ENCODE assay signal across 23 cellular contexts in the genomic region with DNA sequence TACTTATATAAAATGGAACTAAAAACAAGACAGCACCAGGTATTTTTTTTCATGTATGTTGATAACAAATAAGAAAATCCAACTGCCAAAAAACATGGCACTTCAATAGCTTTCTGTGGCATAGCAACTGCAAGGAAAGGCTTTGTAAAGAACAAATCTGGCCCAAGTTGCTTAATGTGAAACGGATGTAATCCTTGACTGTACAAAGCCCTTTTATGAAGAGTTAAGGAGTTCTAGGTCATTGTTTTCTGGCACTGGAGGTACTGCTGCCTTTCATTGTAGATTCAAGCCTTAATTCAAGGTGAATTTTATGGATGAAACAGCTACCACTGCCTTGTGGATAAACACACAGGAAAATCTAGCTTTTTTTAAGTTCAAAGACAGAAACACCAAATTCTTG.
DNase-seq lines count a peak whose midpoint lies in the region; ATAC-seq, FAIRE-seq and TF ChIP-seq lines count a peak whose summit lies in the region.
"Had no signal": no experiment of that assay in that cellular context is flagged by ENCODE, and none has a peak within 500 bp of the region (broad histone marks: within the 10 kb centered on the region; RNA-seq: fewer than 3 reads in every experiment).

No MANE protein-coding gene starts in this region.

- H3K36me3 ChIP-seq in GM12878 (ENCODE audit: control insufficient read depth in 2 of 2, insufficient read depth in 2 of 2, low read length in 1 of 2) (peaks cover 0 to 6% of the 10 kb centered on the region in 2 experiments; a peak in 2 of 4 replicates), left lung (peaks cover 0 to 13% of the 10 kb centered on the region in 2 donors), prostate gland (no peaks in the 10 kb centered on the region)

- H3K4me2 ChIP-seq in GM12878 (ENCODE audit: control insufficient read depth, insufficient read depth), result no peak overlapping the region
- H3K4me2 ChIP-seq: BLaER1 treated with 17β-estradiol and CSF1 and Interleukin-3, amounts not matched to agents 10 nM and 100 nM; smooth muscle cell had no signal

- 91% methylated on average over 1 of the region's 1 CpG for WGBS in GM12878 (ENCODE audit: insufficient coverage, insufficient replicate concordance, low lambda C conversion rate, missing lambda C conversion rate)
- WGBS in prostate gland, result 79% methylated on average over 1 of the region's 1 CpG

- SMC1A ChIA-PET in GM12878 (lab: Charles Lee; ENCODE audit: uncharacterized antibody, unreplicated experiment), result interaction anchor here (0.6 to 1.8 kb wide), 6 partner anchors 8 to 258 kb away, joined by 3 to 12 read pairs (median 5); no protein-coding TSS in a partner anchor

- no peak for ATAC-seq in GM12878
- peak; percentile 37 for ATAC-seq in left lung
- ATAC-seq: activated CD4-positive, alpha-beta T cell treated with anti-CD3 and anti-CD28 coated beads for 36 hours; HepG2; Panc1 had no signal

- DNase-seq in COLO829 (ENCODE audit: low spot score) (peak; percentile 5), NCI-H2029 treated with DMSO at 0.1 percent for 48 hours (lab: John Stamatoyannopoulos, UW) (peak; percentile 6), GM12878 (ENCODE audit: low read depth, low spot score) (no peak), left lung (no peak), C1 segment of cervical spinal cord (lab: John Stamatoyannopoulos, UW) (no peak), prostate gland (ENCODE audit: low spot score) (no peak)
- DNase-seq in stimulated activated CD4-positive, alpha-beta T cell treated with anti-CD3 and anti-CD28 coated beads, Interleukin-12 subunit alpha, Interleukin-12 subunit beta, amount 100 ng/mL, for 4 hours, result no peak
- no peak for DNase-seq in activated CD4-positive, alpha-beta T cell treated with anti-CD3 and anti-CD28 coated beads for 1 hour
- DNase-seq: activated CD4-positive, alpha-beta T cell treated with anti-CD3 and anti-CD28 coated beads for 36 hours; activated CD8-positive, alpha-beta memory T cell treated with anti-CD3 and anti-CD28 coated beads for 24 hours; activated T-cell treated with anti-CD3 and anti-CD28 coated beads, Interleukin-2, amount 50 U/mL, for 1 hour; cortex of kidney; DND-41; NCI-H1930; stimulated activated CD4-positive, alpha-beta T cell treated with anti-CD3 and anti-CD28 coated beads, Interleukin-2, amount 100 ng/mL, for 48 hours; stimulated activated naive CD4-positive, alpha-beta T cell; testis had no signal

- no peak overlapping the region for H3K9ac ChIP-seq in GM12878 (ENCODE audit: control insufficient read depth, insufficient read depth, low read length)
- H3K9ac ChIP-seq: BLaER1 treated with 17β-estradiol and CSF1 and Interleukin-3, amounts not matched to agents 10 nM and 100 nM had no signal

- RAD21 ChIA-PET in GM12878 (lab: Charles Lee; ENCODE audit: unreplicated experiment), result no interaction called here

- no peaks in the 10 kb centered on the region for H4K20me1 ChIP-seq in GM12878 (ENCODE audit: control insufficient read depth, insufficient read depth)

- no peak for TF ChIP-seq POLR2A in GM12878 (IDR thresholded peaks at IDR 0.05; ENCODE audit: low read depth, low read length)
- no peak for TF ChIP-seq POLR2A in prostate gland (IDR thresholded peaks at IDR 0.05)

- no peaks in the 10 kb centered on the region for H3K79me2 ChIP-seq in GM12878 (ENCODE audit: control insufficient read depth, insufficient read depth, low read length)

- peak; percentile 35 for FAIRE-seq in GM12878 (lab: Jason Lieb, UNC)
- FAIRE-seq: endometrium, HepG2 had no signal

- H3K27me3 ChIP-seq in GM12878 (replicated peaks in 1 of 2; ENCODE audit: control insufficient read depth in 2 of 2, insufficient read depth in 2 of 2, low read length in 1 of 2), result no peaks in the 10 kb centered on the region
- no peaks in the 10 kb centered on the region for H3K27me3 ChIP-seq in left lung
- H3K27me3 ChIP-seq in prostate gland (replicated peaks; ENCODE audit: insufficient read depth), result no peaks in the 10 kb centered on the region
- H3K27me3 ChIP-seq: BLaER1 treated with 17β-estradiol and CSF1 and Interleukin-3, amounts not matched to agents 10 nM and 100 nM; testis had no signal

- in situ Hi-C loops in GM12878 (cut with MboI), result no loop called here

- H3K4me3 ChIP-seq in GM12878 (no peak overlapping the region), left lung (no peak overlapping the region), prostate gland (no peak overlapping the region)
- H3K4me3 ChIP-seq: BLaER1 treated with 17β-estradiol and CSF1 and Interleukin-3, amounts not matched to agents 10 nM and 100 nM; lung; smooth muscle cell; testis had no signal

- H3K9me3 ChIP-seq in GM12878 (replicated peaks; ENCODE audit: control insufficient read depth, insufficient read depth, low read length), result no peaks in the 10 kb centered on the region
- H3K9me3 ChIP-seq in left lung, result no peaks in the 10 kb centered on the region
- no peaks in the 10 kb centered on the region for H3K9me3 ChIP-seq in prostate gland
- H3K9me3 ChIP-seq: BLaER1 treated with 17β-estradiol and CSF1 and Interleukin-3, amounts not matched to agents 10 nM and 100 nM; testis had no signal

- CTCF ChIA-PET in GM12878 (lab: Yijun Ruan, JAX), result interaction anchor here (1.1 to 1.6 kb wide), 4 partner anchors 9 to 29 kb away, joined by 3 to 5 read pairs (median 4); no protein-coding TSS in a partner anchor

- TF ChIP-seq CTCF in GM12878 (IDR thresholded peaks at IDR 0.05 in 2 of 3, conservative IDR thresholded peaks at IDR 0.05 in 1 of 3; ENCODE audit: control insufficient read depth in 2 of 3, extremely low read depth in 1 of 3, insufficient read depth in 1 of 3, low read depth in 3 of 3, low read length in 3 of 3) (no peak), left lung (IDR thresholded peaks at IDR 0.05) (no peak), prostate gland (IDR thresholded peaks at IDR 0.05) (no peak)

- POLR2A ChIA-PET in GM12878 (lab: Charles Lee), result no interaction called here

- no TSS peak for BruUV-seq in GM12878 (replicated peaks; lab: Mats Ljungman, UMichigan)

- H3K27ac ChIP-seq in GM12878 (ENCODE audit: control insufficient read depth, insufficient read depth) (no peak overlapping the region), left lung (no peak overlapping the region), prostate gland (no peak overlapping the region)
- H3K27ac ChIP-seq: BLaER1 treated with 17β-estradiol and CSF1 and Interleukin-3, amounts not matched to agents 10 nM and 100 nM; testis had no signal

- TF ChIP-seq RAD21 in GM12878 (IDR thresholded peaks at IDR 0.05; ENCODE audit: insufficient read depth, low read depth, low read length), result no peak

- intact Hi-C loops in GM12878 (cut with micrococcal nuclease; ENCODE audit: unreplicated experiment) (loop anchor here (10.0 kb wide), 1 partner anchor 153 kb away; no protein-coding TSS in a partner anchor), left lung (cut with DNase I) (no loop called here), prostate gland (cut with DNase I) (no loop called here)

- H3K4me1 ChIP-seq in GM12878 (ENCODE audit: control insufficient read depth, insufficient read depth, low read length) (no peaks in the 10 kb centered on the region), left lung (no peaks in the 10 kb centered on the region), prostate gland (replicated peaks) (no peaks in the 10 kb centered on the region)
- H3K4me1 ChIP-seq: BLaER1 treated with 17β-estradiol and CSF1 and Interleukin-3, amounts not matched to agents 10 nM and 100 nM; testis had no signal

- H2AFZ ChIP-seq in GM12878 (ENCODE audit: control insufficient read depth, low read depth, low read length), result no peak overlapping the region

- no peak for TF ChIP-seq EP300 in GM12878 (IDR thresholded peaks at IDR 0.05; ENCODE audit: borderline replicate concordance in 1 of 2, control insufficient read depth in 1 of 2, low read depth in 2 of 2, low read length in 2 of 2)

TF ChIP-seq in GM12878, 131 proteins besides CTCF, POLR2A, EP300 and RAD21 (continues in another document):
- no peak for TF ChIP-seq STAT1 (conservative IDR thresholded peaks at IDR 0.05)
- TF ChIP-seq NFYA (IDR thresholded peaks at IDR 0.05; ENCODE audit: borderline replicate concordance, low read depth, low read length), result no peak
- TF ChIP-seq ZNF622 (IDR thresholded peaks at IDR 0.05), result no peak
- TF ChIP-seq, protein P1, sequence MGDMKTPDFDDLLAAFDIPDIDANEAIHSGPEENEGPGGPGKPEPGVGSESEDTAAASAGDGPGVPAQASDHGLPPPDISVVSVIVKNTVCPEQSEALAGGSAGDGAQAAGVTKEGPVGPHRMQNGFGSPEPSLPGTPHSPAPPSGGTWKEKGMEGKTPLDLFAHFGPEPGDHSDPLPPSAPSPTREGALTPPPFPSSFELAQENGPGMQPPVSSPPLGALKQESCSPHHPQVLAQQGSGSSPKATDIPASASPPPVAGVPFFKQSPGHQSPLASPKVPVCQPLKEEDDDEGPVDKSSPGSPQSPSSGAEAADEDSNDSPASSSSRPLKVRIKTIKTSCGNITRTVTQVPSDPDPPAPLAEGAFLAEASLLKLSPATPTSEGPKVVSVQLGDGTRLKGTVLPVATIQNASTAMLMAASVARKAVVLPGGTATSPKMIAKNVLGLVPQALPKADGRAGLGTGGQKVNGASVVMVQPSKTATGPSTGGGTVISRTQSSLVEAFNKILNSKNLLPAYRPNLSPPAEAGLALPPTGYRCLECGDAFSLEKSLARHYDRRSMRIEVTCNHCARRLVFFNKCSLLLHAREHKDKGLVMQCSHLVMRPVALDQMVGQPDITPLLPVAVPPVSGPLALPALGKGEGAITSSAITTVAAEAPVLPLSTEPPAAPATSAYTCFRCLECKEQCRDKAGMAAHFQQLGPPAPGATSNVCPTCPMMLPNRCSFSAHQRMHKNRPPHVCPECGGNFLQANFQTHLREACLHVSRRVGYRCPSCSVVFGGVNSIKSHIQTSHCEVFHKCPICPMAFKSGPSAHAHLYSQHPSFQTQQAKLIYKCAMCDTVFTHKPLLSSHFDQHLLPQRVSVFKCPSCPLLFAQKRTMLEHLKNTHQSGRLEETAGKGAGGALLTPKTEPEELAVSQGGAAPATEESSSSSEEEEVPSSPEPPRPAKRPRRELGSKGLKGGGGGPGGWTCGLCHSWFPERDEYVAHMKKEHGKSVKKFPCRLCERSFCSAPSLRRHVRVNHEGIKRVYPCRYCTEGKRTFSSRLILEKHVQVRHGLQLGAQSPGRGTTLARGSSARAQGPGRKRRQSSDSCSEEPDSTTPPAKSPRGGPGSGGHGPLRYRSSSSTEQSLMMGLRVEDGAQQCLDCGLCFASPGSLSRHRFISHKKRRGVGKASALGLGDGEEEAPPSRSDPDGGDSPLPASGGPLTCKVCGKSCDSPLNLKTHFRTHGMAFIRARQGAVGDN (IDR thresholded peaks at IDR 0.05), result no peak
- no peak for TF ChIP-seq STAT3 (IDR thresholded peaks at IDR 0.05; ENCODE audit: low read depth, low read length)
- TF ChIP-seq MYB (IDR thresholded peaks at IDR 0.05; ENCODE audit: borderline replicate concordance, low read depth, low read length), result no peak
- TF ChIP-seq EED (IDR thresholded peaks at IDR 0.05; ENCODE audit: low read depth), result no peak

Comparison
In these comparisons a context has a peak if more than half of its experiments do, and no peak if none do; other contexts are left out.
1. DNase-seq: peak in COLO829 (single experiment) and NCI-H2029 treated with DMSO at 0.1 percent for 48 hours (single experiment); none in GM12878 (single experiment), left lung (0 of 2), C1 segment of cervical spinal cord (0 of 14), stimulated activated CD4-positive, alpha-beta T cell treated with anti-CD3 and anti-CD28 coated beads, Interleukin-12 subunit alpha, Interleukin-12 subunit beta, amount 100 ng/mL, for 4 hours (single experiment), activated CD4-positive, alpha-beta T cell treated with anti-CD3 and anti-CD28 coated beads for 1 hour (single experiment) and prostate gland (single experiment).